8 cellular contexts compared by ENCODE assay signal in the genomic region with DNA sequence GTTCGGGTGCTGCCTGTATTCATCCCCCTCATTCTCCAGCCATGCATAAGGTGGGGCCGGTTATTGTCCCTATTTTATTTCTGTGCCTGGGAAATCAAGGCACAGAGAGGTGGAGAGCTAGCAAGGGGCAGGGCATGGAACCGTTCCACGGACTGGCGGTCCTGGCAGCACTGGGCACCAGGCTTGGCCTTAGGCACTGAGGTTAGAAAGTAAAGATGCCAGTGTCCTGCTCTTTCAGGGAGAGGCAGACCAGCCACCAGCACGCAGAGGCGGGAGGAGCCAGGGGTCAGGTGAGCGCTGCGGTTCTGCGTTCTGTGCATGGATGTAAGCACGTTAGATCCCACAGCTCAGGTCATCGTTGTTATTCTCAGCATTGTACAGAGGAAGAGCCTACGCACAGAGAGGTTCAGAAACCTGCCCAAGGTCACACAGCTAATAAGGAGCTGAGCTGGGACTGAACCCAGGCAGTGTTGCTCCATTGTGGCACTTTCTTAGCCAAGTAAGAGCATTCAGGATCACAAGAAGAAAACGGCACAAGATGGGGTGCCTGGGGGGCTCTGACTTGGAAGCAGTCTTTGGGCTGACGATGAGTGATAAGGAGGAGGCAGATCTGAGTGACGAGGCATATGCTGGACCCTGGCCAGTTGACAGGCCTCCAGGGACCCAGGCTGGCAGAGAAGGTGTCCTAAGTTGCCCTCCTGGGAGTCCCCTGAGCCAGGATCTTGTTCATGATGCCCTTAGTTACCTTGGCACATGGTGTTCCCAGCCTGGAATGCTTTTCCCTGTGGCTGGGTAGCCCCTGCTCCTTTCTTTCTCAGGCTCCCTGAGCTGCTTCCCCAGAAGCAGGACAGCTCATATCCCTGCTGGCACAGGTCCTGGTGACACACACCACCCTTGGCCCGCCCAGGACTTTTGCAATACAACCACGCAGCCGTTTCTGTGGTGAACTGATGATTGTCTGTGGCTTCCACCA. TPM values are rescaled to one million over a fixed set of nuclear protein-coding genes. Genes with fewer than 3 reads are reported as not detected.
DNase-seq lines count a peak whose midpoint lies in the region; ATAC-seq and TF ChIP-seq lines count a peak whose summit lies in the region.

No MANE protein-coding gene starts in this region.

- intact Hi-C loops in prostate gland (cut with DNase I): loop anchor here (2.0 kb wide), 1 partner anchor 37 kb away; no protein-coding TSS in a partner anchor

- H3K4me3 ChIP-seq in fibroblast of the aortic adventitia (ENCODE audit: low read depth, low read length) (no peak overlapping the region), prostate gland (no peak overlapping the region)

- no peaks in the 10 kb centered on the region for H3K27me3 ChIP-seq in prostate gland (replicated peaks; ENCODE audit: insufficient read depth)

- 60% methylated on average over 19 of the region's 19 CpGs for WGBS in prostate gland

- TF ChIP-seq CTCF in fibroblast of the aortic adventitia (IDR thresholded peaks at IDR 0.05; ENCODE audit: insufficient read depth, low read length) (no peak), prostate gland (IDR thresholded peaks at IDR 0.05) (no peak)

- peak overlapping the region; percentile 68 to 72 for H3K27ac ChIP-seq in prostate gland

- H3K36me3 ChIP-seq in prostate gland: peaks cover 0 to 2% of the 10 kb centered on the region in 2 donors

- ATAC-seq in HG03159 (IDR thresholded peaks at IDR 0.05; ENCODE audit: unreplicated experiment): no peak

- no peaks in the 10 kb centered on the region for H3K9me3 ChIP-seq in prostate gland

- peaks cover 19% of the 10 kb centered on the region for H3K4me1 ChIP-seq in prostate gland (replicated peaks)

- DNase-seq in EH (ENCODE audit: low read depth) (peak; percentile 97), RKO (ENCODE audit: low spot score) (peak; percentile 92), fibroblast of the aortic adventitia (ENCODE audit: low read depth) (peak; percentile 96), prostate gland (ENCODE audit: low spot score) (peak; percentile 83), NCI-H1436 (lab: John Stamatoyannopoulos, UW) (no peak), SHP77 treated with DMSO at 0.1 percent for 48 hours (lab: John Stamatoyannopoulos, UW) (no peak), NCI-H1105 treated with DMSO at 0.1 percent for 48 hours (lab: John Stamatoyannopoulos, UW) (no peak)

- no peak for TF ChIP-seq POLR2A in prostate gland (IDR thresholded peaks at IDR 0.05)

RNA-seq across cellular contexts. Expression of gene OSBPL5, which starts 41.1 kb away (rescaled TPM):
- total RNA-seq in fibroblast of the aortic adventitia (ENCODE audit: low replicate concordance) (17.3 and 24.8 TPM in 2 replicates), prostate gland (10 to 100 TPM; 35.0 to 50.7 TPM)

Comparison
In these comparisons a context has a peak if more than half of its experiments do, and no peak if none do; other contexts are left out.
1. DNase-seq: peak in EH (single experiment), RKO (single experiment), fibroblast of the aortic adventitia (single experiment) and prostate gland (single experiment); none in NCI-H1436 (single experiment), SHP77 treated with DMSO at 0.1 percent for 48 hours (single experiment) and NCI-H1105 treated with DMSO at 0.1 percent for 48 hours (single experiment).